In the genomic region with DNA sequence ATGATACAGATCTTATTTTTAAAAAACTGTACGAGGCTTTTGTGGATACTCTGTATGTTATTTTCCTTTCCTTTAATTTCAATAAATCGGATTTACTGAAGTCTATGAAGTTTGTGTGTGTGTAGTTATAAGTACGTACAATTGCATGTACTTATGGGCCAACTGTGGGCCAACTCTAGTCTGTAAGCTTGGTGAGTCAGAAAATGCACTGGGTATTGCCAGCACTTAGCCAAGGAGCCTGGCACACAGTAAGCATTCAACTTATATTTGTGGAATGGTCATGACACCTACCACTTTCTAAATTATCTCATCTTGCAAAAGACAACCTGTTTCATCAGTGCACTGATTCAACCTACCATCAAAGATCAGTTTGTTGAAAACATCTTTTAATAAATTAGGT, we compare ENCODE assay signal across 21 cellular contexts. TPM values are rescaled to one million over a fixed set of nuclear protein-coding genes. Genes with fewer than 3 reads are reported as not detected.
A peak's percentile ranks its signal among the peaks of the same experiment; 100 is the strongest.
DNase-seq lines count a peak whose midpoint lies in the region; ATAC-seq, FAIRE-seq and TF ChIP-seq lines count a peak whose summit lies in the region.
"Had no signal": no experiment of that assay in that cellular context is flagged by ENCODE, and none has a peak within 500 bp of the region (broad histone marks: within the 10 kb centered on the region; RNA-seq: fewer than 3 reads in every experiment).

No MANE protein-coding gene starts in this region.

- H3K4me2 ChIP-seq in OCI-LY7 (ENCODE audit: low read length), result no peak overlapping the region
- H3K4me2 ChIP-seq: BLaER1 had no signal

- no peaks in the 10 kb centered on the region for H4K20me1 ChIP-seq in OCI-LY7 (ENCODE audit: insufficient read depth, low read length)
- H4K20me1 ChIP-seq: BLaER1 had no signal

- intact Hi-C loops in left lung (cut with DNase I) (no loop called here), pancreas (cut with DNase I) (no loop called here), OCI-LY7 (cut with micrococcal nuclease; ENCODE audit: unreplicated experiment) (loop anchor here (10.0 kb wide), 1 partner anchor 76 kb away; no protein-coding TSS in a partner anchor)

- CTCF ChIA-PET in OCI-LY7 (lab: Charles Lee; ENCODE audit: unreplicated experiment), result no interaction called here

- peaks cover 0 to 4% of the 10 kb centered on the region in 2 donors for H3K4me1 ChIP-seq in left lung
- peaks cover 7 to 13% (median 11%) of the 10 kb centered on the region in 3 donors for H3K4me1 ChIP-seq in pancreas
- H3K4me1 ChIP-seq in OCI-LY7 (ENCODE audit: insufficient read depth, low read length, poor library complexity, severe bottlenecking), result no peaks in the 10 kb centered on the region
- H3K4me1 ChIP-seq: BLaER1, HAP-1 had no signal

- no peaks in the 10 kb centered on the region for H3K9me2 ChIP-seq in OCI-LY7 (ENCODE audit: insufficient read depth, low read length)

- H2AFZ ChIP-seq in OCI-LY7 (ENCODE audit: low read length), result no peak overlapping the region

- H3K9me3 ChIP-seq in left lung (no peaks in the 10 kb centered on the region), pancreas (no peaks in the 10 kb centered on the region), OCI-LY7 (ENCODE audit: low read length) (no peaks in the 10 kb centered on the region)
- H3K9me3 ChIP-seq: HAP-1 had no signal

- H3K27me3 ChIP-seq in left lung (no peaks in the 10 kb centered on the region), pancreas (no peaks in the 10 kb centered on the region)
- H3K27me3 ChIP-seq: BLaER1 had no signal

- no TSS peak for BruUV-seq in OCI-LY7 (replicated peaks; lab: Mats Ljungman, UMichigan)

- FAIRE-seq in pancreas (lab: Jason Lieb, UNC), result no peak
- FAIRE-seq: A204.1, D721Med, G401.6, GM12892, H54 had no signal

- no peak overlapping the region for H3K27ac ChIP-seq in left lung
- H3K27ac ChIP-seq in pancreas, result no peak overlapping the region
- no peak overlapping the region for H3K27ac ChIP-seq in OCI-LY7 (ENCODE audit: low read depth, low read length, poor library complexity, severe bottlenecking)
- H3K27ac ChIP-seq: 22Rv1, BLaER1, C4-2B had no signal

- TF ChIP-seq CTCF in left lung (IDR thresholded peaks at IDR 0.05) (no peak), pancreas (IDR thresholded peaks at IDR 0.05) (no peak), OCI-LY7 (conservative IDR thresholded peaks at IDR 0.05; ENCODE audit: low read length) (no peak)

- ATAC-seq in left lung (peak; percentile 85), pancreas (peak; percentile 37 to 68 (median 50))
- ATAC-seq: CD8-positive, alpha-beta T cell had no signal

- no peaks in the 10 kb centered on the region for H3K79me2 ChIP-seq in OCI-LY7 (ENCODE audit: insufficient read depth, low read depth, low read length)

- POLR2A ChIA-PET in OCI-LY7 (lab: Charles Lee), result interaction anchor here (1.5 kb wide), 1 partner anchor 14 kb away, joined by 4 read pairs; no protein-coding TSS in a partner anchor

- 63 to 83% methylated on average over 3 of the region's 3 CpGs for WGBS in pancreas, 2 donors

- DNase-seq in DMS79 treated with DMSO at 0.1 percent for 48 hours (lab: John Stamatoyannopoulos, UW) (peak; percentile 33), DMS79 (lab: John Stamatoyannopoulos, UW) (no peak), left lung (no peak), pancreas (no peak), OCI-LY7 (ENCODE audit: low spot score) (no peak)
- no peak for DNase-seq in stimulated activated CD4-positive, alpha-beta T cell treated with anti-CD3 and anti-CD28 coated beads, Interleukin-4, amount 100 ng/mL, for 24 hours
- DNase-seq: CD4-positive, CD25-positive, alpha-beta regulatory T cell; CD8-positive, alpha-beta T cell; DMS 273 treated with DMSO at 0.1 percent for 48 hours; DND-41; GOT3; HFFc6 had no signal

- H3K4me3 ChIP-seq in left lung (no peak overlapping the region), pancreas (no peak overlapping the region), OCI-LY7 (ENCODE audit: low read depth, low read length, poor library complexity, severe bottlenecking) (no peak overlapping the region)
- H3K4me3 ChIP-seq: BLaER1, HAP-1 had no signal

- H3K36me3 ChIP-seq in left lung (peaks cover 0 to 33% of the 10 kb centered on the region in 2 donors), pancreas (no peaks in the 10 kb centered on the region), OCI-LY7 (ENCODE audit: insufficient read depth, low read length) (peaks cover 38% of the 10 kb centered on the region)

RNA-seq across cellular contexts. Expression of a gene that starts 32.6 kb away (rescaled TPM):
- total RNA-seq in left lung (10 to 100 TPM; 27.1 to 35.6 TPM), pancreas (10 to 100 TPM; 19.4 to 41.7 (median 31.9) TPM), OCI-LY7 (2022) (65.9 and 74.7 TPM in 2 replicates)
- 10 to 100 TPM; 20.1 to 22.6 TPM for polyA plus RNA-seq in pancreas
- total RNA-seq in OCI-LY7 (2014; rRNA removed; shearing (Covaris generic)), result 52.5 and 55.7 TPM in 2 replicates

RNA-seq across cellular contexts. Expression of a gene that starts 32.8 kb away (rescaled TPM):
- 1 to 10 TPM; 1.4 to 2.9 TPM for total RNA-seq in left lung
- total RNA-seq in pancreas, result 1 to 10 TPM; 2.3 to 9.1 (median 4.6) TPM
- polyA plus RNA-seq in pancreas, result 1 to 10 TPM; 1.8 to 1.9 TPM
- 14.4 and 15.4 TPM in 2 replicates for total RNA-seq in OCI-LY7 (2014; rRNA removed; shearing (Covaris generic))
- 16.5 and 18.4 TPM in 2 replicates for total RNA-seq in OCI-LY7 (2022)
